In the genomic region with DNA sequence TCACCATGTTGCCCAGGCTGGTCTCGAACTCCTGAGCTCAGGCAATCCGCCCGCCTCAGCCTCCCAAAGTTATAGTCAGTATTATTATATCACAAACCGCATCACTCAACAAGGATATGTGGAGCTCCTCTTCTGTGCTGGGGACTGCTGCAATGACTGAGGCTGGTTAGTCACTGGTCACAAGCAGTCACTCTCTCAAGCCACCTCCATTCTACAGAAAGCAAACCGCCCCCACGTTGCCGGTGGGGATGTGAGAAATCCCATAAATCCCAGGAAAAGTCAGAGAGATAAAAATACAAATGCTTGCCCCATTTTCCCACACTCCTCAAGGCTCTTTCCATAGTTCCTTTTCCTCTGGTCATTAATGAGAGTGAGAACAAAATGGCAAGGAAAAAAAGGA, we compare ENCODE assay signal across 12 cellular contexts.
"Had no signal": no experiment of that assay in that cellular context is flagged by ENCODE, and none has a peak within 500 bp of the region (broad histone marks: within the 10 kb centered on the region; RNA-seq: fewer than 3 reads in every experiment).

No MANE protein-coding gene starts in this region.

- H3K4me3 Mint-ChIP-seq: activated naive CD4-positive, alpha-beta T cell treated with anti-CD3 and anti-CD28 coated beads, Interleukin-2, amount 10 ng/mL, durations not matched to agents 7 days and 5 days; nephron; stimulated activated effector memory CD8-positive, alpha-beta T cell treated with anti-CD3 and anti-CD28 coated beads, Interleukin-12 subunit alpha, Interleukin-12 subunit beta, amount 100 ng/mL, for 72 hours had no signal

- H3K4me3 ChIP-seq: ascending aorta, sigmoid colon had no signal

- H3K27me3 ChIP-seq: ascending aorta, sigmoid colon had no signal

- H3K9me3 Mint-ChIP-seq: activated naive CD4-positive, alpha-beta T cell treated with anti-CD3 and anti-CD28 coated beads, Interleukin-2, amount 10 ng/mL, durations not matched to agents 7 days and 5 days; nephron; stimulated activated effector memory CD8-positive, alpha-beta T cell treated with anti-CD3 and anti-CD28 coated beads, Interleukin-12 subunit alpha, Interleukin-12 subunit beta, amount 100 ng/mL, for 72 hours had no signal

- H3K27ac Mint-ChIP-seq: activated naive CD4-positive, alpha-beta T cell treated with anti-CD3 and anti-CD28 coated beads, Interleukin-2, amount 10 ng/mL, durations not matched to agents 7 days and 5 days; stimulated activated effector memory CD8-positive, alpha-beta T cell treated with anti-CD3 and anti-CD28 coated beads, Interleukin-12 subunit alpha, Interleukin-12 subunit beta, amount 100 ng/mL, for 72 hours had no signal

- H3K36me3 ChIP-seq: ascending aorta, sigmoid colon had no signal

- ATAC-seq: stimulated activated effector memory CD8-positive, alpha-beta T cell treated with anti-CD3 and anti-CD28 coated beads, Interleukin-12 subunit alpha, Interleukin-12 subunit beta, amount 100 ng/mL, for 72 hours had no signal

- DNase-seq: activated CD4-positive, alpha-beta T cell treated with anti-CD3 and anti-CD28 coated beads, Interleukin-2, amount 50 U/mL, for 48 hours; activated naive CD4-positive, alpha-beta T cell treated with anti-CD3 and anti-CD28 coated beads, Interleukin-2, amount 10 ng/mL, durations not matched to agents 7 days and 5 days; foreskin fibroblast; glutamatergic neuron; mesendoderm; sigmoid colon; stimulated activated CD4-positive, alpha-beta T cell treated with anti-CD3 and anti-CD28 coated beads, Interleukin-12 subunit alpha, Interleukin-12 subunit beta, amount 100 ng/mL, for 4 hours; stimulated activated CD4-positive, alpha-beta T cell treated with anti-CD3 and anti-CD28 coated beads, Interleukin-2, amount 100 ng/mL, for 24 hours had no signal

- H3K27ac ChIP-seq: ascending aorta, sigmoid colon, VCaP had no signal

- H3K36me3 Mint-ChIP-seq: activated naive CD4-positive, alpha-beta T cell treated with anti-CD3 and anti-CD28 coated beads, Interleukin-2, amount 10 ng/mL, durations not matched to agents 7 days and 5 days had no signal

- H3K9me3 ChIP-seq: ascending aorta, sigmoid colon had no signal
